Comparison of ENCODE assay signal across 21 cellular contexts in the genomic region with DNA sequence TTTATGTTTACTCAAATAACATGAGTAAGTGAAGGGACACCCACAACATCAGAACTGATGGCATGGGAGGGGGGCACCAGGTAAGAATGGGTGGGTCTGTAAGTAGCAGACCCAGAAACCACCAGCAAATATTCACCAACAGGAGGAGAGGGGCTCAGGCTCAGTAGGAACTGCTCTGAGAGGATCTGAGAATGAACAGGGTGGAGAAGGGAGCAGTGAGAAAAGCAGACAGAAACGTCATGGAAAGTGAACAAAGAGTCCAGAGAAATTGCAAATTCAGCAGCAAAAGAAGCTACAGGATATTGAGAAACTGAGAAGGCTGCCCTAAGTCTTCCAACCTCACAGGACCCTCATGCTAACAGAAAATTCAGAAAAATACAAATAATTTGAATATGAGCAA.
"Had no signal": no experiment of that assay in that cellular context is flagged by ENCODE, and none has a peak within 500 bp of the region (broad histone marks: within the 10 kb centered on the region; RNA-seq: fewer than 3 reads in every experiment).

No MANE protein-coding gene starts in this region.

- H3K4me1 ChIP-seq: breast epithelium, esophagus muscularis mucosa, prostate gland, stomach, testis had no signal

- H3K4me3 Mint-ChIP-seq: activated CD4-positive, alpha-beta T cell treated with anti-CD3 and anti-CD28 coated beads, Interleukin-2, amount 10 ng/mL, durations not matched to agents 7 days and 5 days; activated CD8-positive, alpha-beta T cell treated with anti-CD3 and anti-CD28 coated beads, Interleukin-2, amount 10 ng/mL, durations not matched to agents 7 days and 5 days; activated naive CD4-positive, alpha-beta T cell treated with anti-CD3 and anti-CD28 coated beads, Interleukin-2, amount 10 ng/mL, durations not matched to agents 7 days and 5 days; activated naive CD8-positive, alpha-beta T cell treated with anti-CD3 and anti-CD28 coated beads, Interleukin-2, amount 50 U/mL, for 24 hours; activated T-cell treated with anti-CD3 and anti-CD28 coated beads, Interleukin-2, amount 50 U/mL, for 4 hours; immature natural killer cell; type B pancreatic cell had no signal

- H3K4me3 ChIP-seq: breast epithelium, esophagus muscularis mucosa, prostate gland, skin epidermis, stomach, testis had no signal

- H3K27me3 Mint-ChIP-seq: activated CD4-positive, alpha-beta T cell treated with anti-CD3 and anti-CD28 coated beads, Interleukin-2, amount 10 ng/mL, durations not matched to agents 7 days and 5 days; activated naive CD4-positive, alpha-beta T cell treated with anti-CD3 and anti-CD28 coated beads, Interleukin-2, amount 10 ng/mL, durations not matched to agents 7 days and 5 days; activated naive CD8-positive, alpha-beta T cell treated with anti-CD3 and anti-CD28 coated beads, Interleukin-2, amount 50 U/mL, for 24 hours; type B pancreatic cell had no signal

- H3K36me3 ChIP-seq: breast epithelium, prostate gland had no signal

- H3K27me3 ChIP-seq: breast epithelium, esophagus muscularis mucosa, stomach, testis had no signal

- DNase-seq: activated CD4-positive, alpha-beta T cell treated with anti-CD3 and anti-CD28 coated beads, Interleukin-2, amount 10 ng/mL, durations not matched to agents 7 days and 5 days; activated CD8-positive, alpha-beta T cell treated with anti-CD3 and anti-CD28 coated beads, Interleukin-2, amount 10 ng/mL, durations not matched to agents 7 days and 5 days; activated effector memory CD4-positive, alpha-beta T cell treated with Interleukin-2 at 50 U/mL for 16 hours; activated naive CD4-positive, alpha-beta T cell treated with anti-CD3 and anti-CD28 coated beads, Interleukin-2, amount 10 ng/mL, durations not matched to agents 7 days and 5 days; activated naive CD8-positive, alpha-beta T cell treated with anti-CD3 and anti-CD28 coated beads, Interleukin-2, amount 50 U/mL, for 24 hours; activated T-cell treated with anti-CD3 and anti-CD28 coated beads, Interleukin-2, amount 50 U/mL, for 4 hours; cerebellar nuclear complex; effector CD8-positive, alpha-beta T cell; immature natural killer cell; kidney glomerular epithelial cell; midbrain; occipital lobe; right cardiac atrium; stomach; testis had no signal

- H3K9me3 Mint-ChIP-seq: activated naive CD4-positive, alpha-beta T cell treated with anti-CD3 and anti-CD28 coated beads, Interleukin-2, amount 10 ng/mL, durations not matched to agents 7 days and 5 days; activated T-cell treated with anti-CD3 and anti-CD28 coated beads, Interleukin-2, amount 50 U/mL, for 4 hours; type B pancreatic cell had no signal

- ATAC-seq: activated CD4-positive, CD25-positive, alpha-beta regulatory T cell treated with anti-CD3 and anti-CD28 coated beads, Interleukin-2, amount 50 U/mL, for 24 hours; activated CD8-positive, alpha-beta T cell treated with anti-CD3 and anti-CD28 coated beads, Interleukin-2, amount 10 ng/mL, durations not matched to agents 7 days and 5 days; activated naive CD8-positive, alpha-beta T cell treated with anti-CD3 and anti-CD28 coated beads, Interleukin-2, amount 50 U/mL, for 24 hours; activated T-cell treated with anti-CD3 and anti-CD28 coated beads, Interleukin-2, amount 50 U/mL, for 4 hours had no signal

- H3K9me3 ChIP-seq: breast epithelium, esophagus muscularis mucosa, prostate gland, stomach, testis had no signal

- H3K27ac ChIP-seq: breast epithelium, esophagus muscularis mucosa, prostate gland, skin epidermis, stomach had no signal

- H3K27ac Mint-ChIP-seq: activated CD4-positive, alpha-beta T cell treated with anti-CD3 and anti-CD28 coated beads, Interleukin-2, amount 10 ng/mL, durations not matched to agents 7 days and 5 days; activated CD8-positive, alpha-beta T cell treated with anti-CD3 and anti-CD28 coated beads, Interleukin-2, amount 10 ng/mL, durations not matched to agents 7 days and 5 days; activated naive CD4-positive, alpha-beta T cell treated with anti-CD3 and anti-CD28 coated beads, Interleukin-2, amount 10 ng/mL, durations not matched to agents 7 days and 5 days; activated naive CD8-positive, alpha-beta T cell treated with anti-CD3 and anti-CD28 coated beads, Interleukin-2, amount 50 U/mL, for 24 hours; type B pancreatic cell had no signal

- H3K4me1 Mint-ChIP-seq: activated CD4-positive, alpha-beta T cell treated with anti-CD3 and anti-CD28 coated beads, Interleukin-2, amount 10 ng/mL, durations not matched to agents 7 days and 5 days; activated naive CD4-positive, alpha-beta T cell treated with anti-CD3 and anti-CD28 coated beads, Interleukin-2, amount 10 ng/mL, durations not matched to agents 7 days and 5 days; activated naive CD8-positive, alpha-beta T cell treated with anti-CD3 and anti-CD28 coated beads, Interleukin-2, amount 50 U/mL, for 24 hours; immature natural killer cell had no signal

- H3K36me3 Mint-ChIP-seq: activated naive CD4-positive, alpha-beta T cell treated with anti-CD3 and anti-CD28 coated beads, Interleukin-2, amount 10 ng/mL, durations not matched to agents 7 days and 5 days had no signal
